ENCODE assay signal across 1 cellular context in the genomic region with DNA sequence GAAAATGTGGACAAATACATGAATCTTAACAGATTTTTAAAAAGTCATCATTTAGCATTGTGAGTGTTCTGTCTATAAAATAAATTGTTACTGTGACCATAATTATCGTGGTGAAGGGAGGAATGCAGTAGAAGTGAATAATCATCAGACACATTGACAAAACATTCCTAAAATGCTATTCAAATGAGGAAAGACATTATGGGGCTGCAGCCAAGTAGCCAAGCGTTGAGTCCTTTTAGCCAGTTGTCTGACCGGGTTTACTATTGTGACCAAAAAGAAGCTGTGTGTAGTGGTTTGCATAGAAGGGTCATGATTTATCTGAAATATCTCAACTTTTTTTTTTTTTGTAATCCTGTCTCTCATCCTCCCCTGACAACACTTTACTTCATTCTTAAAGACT.
TF ChIP-seq lines count a peak whose summit lies in the region.

No MANE protein-coding gene starts in this region.

TF ChIP-seq in SK-N-SH, 30 proteins besides CTCF, POLR2A, EP300 and RAD21 (continued from another document):
- TF ChIP-seq, protein P1, sequence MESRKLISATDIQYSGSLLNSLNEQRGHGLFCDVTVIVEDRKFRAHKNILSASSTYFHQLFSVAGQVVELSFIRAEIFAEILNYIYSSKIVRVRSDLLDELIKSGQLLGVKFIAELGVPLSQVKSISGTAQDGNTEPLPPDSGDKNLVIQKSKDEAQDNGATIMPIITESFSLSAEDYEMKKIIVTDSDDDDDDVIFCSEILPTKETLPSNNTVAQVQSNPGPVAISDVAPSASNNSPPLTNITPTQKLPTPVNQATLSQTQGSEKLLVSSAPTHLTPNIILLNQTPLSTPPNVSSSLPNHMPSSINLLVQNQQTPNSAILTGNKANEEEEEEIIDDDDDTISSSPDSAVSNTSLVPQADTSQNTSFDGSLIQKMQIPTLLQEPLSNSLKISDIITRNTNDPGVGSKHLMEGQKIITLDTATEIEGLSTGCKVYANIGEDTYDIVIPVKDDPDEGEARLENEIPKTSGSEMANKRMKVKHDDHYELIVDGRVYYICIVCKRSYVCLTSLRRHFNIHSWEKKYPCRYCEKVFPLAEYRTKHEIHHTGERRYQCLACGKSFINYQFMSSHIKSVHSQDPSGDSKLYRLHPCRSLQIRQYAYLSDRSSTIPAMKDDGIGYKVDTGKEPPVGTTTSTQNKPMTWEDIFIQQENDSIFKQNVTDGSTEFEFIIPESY (IDR thresholded peaks at IDR 0.05; ENCODE audit: borderline replicate concordance, low read depth): peak; percentile 41; the same call in 1 of the 2 replicates
- TF ChIP-seq NRF1 (IDR thresholded peaks at IDR 0.05; ENCODE audit: low read depth, low read length) (no peak), MEF2A (IDR thresholded peaks at IDR 0.05; ENCODE audit: borderline replicate concordance, low read depth) (no peak), CHD2 (IDR thresholded peaks at IDR 0.05; ENCODE audit: low read length, partially characterized antibody) (no peak), TEAD4 (IDR thresholded peaks at IDR 0.05; ENCODE audit: borderline replicate concordance, insufficient read depth) (peak; percentile 67; the same call in 1 of the 2 replicates), MXI1 (IDR thresholded peaks at IDR 0.05; ENCODE audit: low read depth, low read length) (no peak), TAF1 (IDR thresholded peaks at IDR 0.05; ENCODE audit: borderline replicate concordance, low read depth, low read length) (no peak; the same call in 1 of the 2 replicates), SMC3 (IDR thresholded peaks at IDR 0.05; ENCODE audit: low read depth, low read length) (no peak), EZH2phosphoT487 (IDR thresholded peaks at IDR 0.05; ENCODE audit: borderline replicate concordance, low read depth) (no peak), GATA2 (CRISPR knock-in tag; IDR thresholded peaks at IDR 0.05) (no peak), YY1 (IDR thresholded peaks at IDR 0.05; ENCODE audit: low read depth) (no peak), GABPA (IDR thresholded peaks at IDR 0.05; ENCODE audit: low read depth) (no peak)
- TF ChIP-seq, protein P2, sequence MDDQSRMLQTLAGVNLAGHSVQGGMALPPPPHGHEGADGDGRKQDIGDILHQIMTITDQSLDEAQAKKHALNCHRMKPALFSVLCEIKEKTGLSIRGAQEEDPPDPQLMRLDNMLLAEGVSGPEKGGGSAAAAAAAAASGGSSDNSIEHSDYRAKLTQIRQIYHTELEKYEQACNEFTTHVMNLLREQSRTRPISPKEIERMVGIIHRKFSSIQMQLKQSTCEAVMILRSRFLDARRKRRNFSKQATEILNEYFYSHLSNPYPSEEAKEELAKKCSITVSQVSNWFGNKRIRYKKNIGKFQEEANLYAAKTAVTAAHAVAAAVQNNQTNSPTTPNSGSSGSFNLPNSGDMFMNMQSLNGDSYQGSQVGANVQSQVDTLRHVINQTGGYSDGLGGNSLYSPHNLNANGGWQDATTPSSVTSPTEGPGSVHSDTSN (IDR thresholded peaks at IDR 0.05): peak; percentile 62
- TF ChIP-seq, protein P3, sequence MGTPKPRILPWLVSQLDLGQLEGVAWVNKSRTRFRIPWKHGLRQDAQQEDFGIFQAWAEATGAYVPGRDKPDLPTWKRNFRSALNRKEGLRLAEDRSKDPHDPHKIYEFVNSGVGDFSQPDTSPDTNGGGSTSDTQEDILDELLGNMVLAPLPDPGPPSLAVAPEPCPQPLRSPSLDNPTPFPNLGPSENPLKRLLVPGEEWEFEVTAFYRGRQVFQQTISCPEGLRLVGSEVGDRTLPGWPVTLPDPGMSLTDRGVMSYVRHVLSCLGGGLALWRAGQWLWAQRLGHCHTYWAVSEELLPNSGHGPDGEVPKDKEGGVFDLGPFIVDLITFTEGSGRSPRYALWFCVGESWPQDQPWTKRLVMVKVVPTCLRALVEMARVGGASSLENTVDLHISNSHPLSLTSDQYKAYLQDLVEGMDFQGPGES (IDR thresholded peaks at IDR 0.05; ENCODE audit: low read depth, low read length): no peak
